Comparison of ENCODE assay signal across 23 cellular contexts in genomic region chr5:110321117-110321516, GRCh38.
DNase-seq lines count a peak whose midpoint lies in the region; ATAC-seq and TF ChIP-seq lines count a peak whose summit lies in the region.
"Had no signal": no experiment of that assay in that cellular context is flagged by ENCODE, and none has a peak within 500 bp of the region (broad histone marks: within the 10 kb centered on the region; RNA-seq: fewer than 3 reads in every experiment).

No MANE protein-coding gene starts in this region.

- peak overlapping the region; percentile 8 for H3K27ac ChIP-seq in smooth muscle cell (ENCODE audit: low read depth)
- H3K27ac ChIP-seq: 22Rv1, C4-2B, coronary artery, epithelial cell of prostate, HL-60, prostate gland, stomach, VCaP had no signal

- POLR2A ChIA-PET in activated CD4-positive, alpha-beta T cell treated with anti-CD3 and anti-CD28 coated beads for 36 hours (lab: Charles Lee): no interaction called here

- no peak overlapping the region for H3K4me2 ChIP-seq in smooth muscle cell

- no peaks in the 10 kb centered on the region for H3K9me3 ChIP-seq in smooth muscle cell (replicated peaks; ENCODE audit: low read depth)
- H3K9me3 ChIP-seq: prostate gland, stomach had no signal

- H4K20me1 ChIP-seq in smooth muscle cell (ENCODE audit: low read depth): no peaks in the 10 kb centered on the region

- H3K27ac Mint-ChIP-seq in activated CD4-positive, alpha-beta T cell treated with anti-CD3 and anti-CD28 coated beads for 36 hours: no peak overlapping the region
- H3K27ac Mint-ChIP-seq: activated T-helper 2 cell treated with anti-CD3 and anti-CD28 coated beads, Interferon-gamma antibody, Interleukin-2, Interleukin-4, amounts not matched to agents 10 μg/mL and 5 μg/mL and 100 μg/mL, durations not matched to agents 14 hours and 24 hours and 36 hours; H9; nephron; T-cell had no signal

- DNase-seq in activated CD4-positive, alpha-beta T cell treated with anti-CD3 and anti-CD28 coated beads for 36 hours: no peak
- DNase-seq in activated CD4-positive, alpha-beta T cell treated with anti-CD3 and anti-CD28 coated beads for 48 hours: no peak
- peak; percentile 71 for DNase-seq in astrocyte of the hippocampus (ENCODE audit: low read depth, low spot score)
- DNase-seq in smooth muscle cell (lab: John Stamatoyannopoulos, UW; ENCODE audit: unreplicated experiment): no peak
- DNase-seq in H4 (ENCODE audit: low spot score): no peak
- DNase-seq: activated CD8-positive, alpha-beta memory T cell treated with anti-CD3 and anti-CD28 coated beads for 24 hours; aorta; H9; NCI-H1105 treated with DMSO at 0.1 percent for 48 hours; stomach; T-cell had no signal

- no peaks in the 10 kb centered on the region for H3K4me1 Mint-ChIP-seq in activated CD4-positive, alpha-beta T cell treated with anti-CD3 and anti-CD28 coated beads for 36 hours
- H3K4me1 Mint-ChIP-seq: H9, T-cell had no signal

- no peaks in the 10 kb centered on the region for H3K27me3 ChIP-seq in smooth muscle cell (ENCODE audit: low read depth)
- H3K27me3 ChIP-seq: stomach had no signal

- ATAC-seq in activated CD4-positive, alpha-beta T cell treated with anti-CD3 and anti-CD28 coated beads for 36 hours: peak; percentile 47
- ATAC-seq in HG03432 (IDR thresholded peaks at IDR 0.05; ENCODE audit: unreplicated experiment) (peak; percentile 85), HG03175 (IDR thresholded peaks at IDR 0.05; ENCODE audit: unreplicated experiment) (no peak), GM18870 (IDR thresholded peaks at IDR 0.05; ENCODE audit: unreplicated experiment) (no peak)
- ATAC-seq: T-cell had no signal

- no peaks in the 10 kb centered on the region for H3K36me3 Mint-ChIP-seq in activated CD4-positive, alpha-beta T cell treated with anti-CD3 and anti-CD28 coated beads for 36 hours (ENCODE audit: low read depth)
- H3K36me3 Mint-ChIP-seq: T-cell had no signal

- no peaks in the 10 kb centered on the region for H3F3A ChIP-seq in smooth muscle cell (ENCODE audit: low read depth)

- intact Hi-C loops in activated CD4-positive, alpha-beta T cell treated with anti-CD3 and anti-CD28 coated beads for 36 hours (cut with DNase I, micrococcal nuclease): loop anchor here in 1 of 2 experiments (10.0 kb wide), 1 partner anchor 1396 kb away; no protein-coding TSS in a partner anchor

- no peak overlapping the region for H3K4me3 Mint-ChIP-seq in activated CD4-positive, alpha-beta T cell treated with anti-CD3 and anti-CD28 coated beads for 36 hours
- H3K4me3 Mint-ChIP-seq: H9, nephron, T-cell had no signal

- 45% methylated on average over 1 of the region's 1 CpG for WGBS in smooth muscle cell (ENCODE audit: low lambda C conversion rate)

- no peaks in the 10 kb centered on the region for H3K4me1 ChIP-seq in smooth muscle cell (ENCODE audit: low read depth)
- H3K4me1 ChIP-seq: prostate gland, stomach had no signal

- no peak for TF ChIP-seq CTCF in smooth muscle cell (IDR thresholded peaks at IDR 0.05; ENCODE audit: borderline replicate concordance, insufficient read depth, poor library complexity, severe bottlenecking)

- H3K36me3 ChIP-seq in smooth muscle cell (ENCODE audit: low read depth): no peaks in the 10 kb centered on the region
- H3K36me3 ChIP-seq: prostate gland, stomach had no signal

- H3K27me3 Mint-ChIP-seq in activated CD4-positive, alpha-beta T cell treated with anti-CD3 and anti-CD28 coated beads for 36 hours: no peaks in the 10 kb centered on the region
- H3K27me3 Mint-ChIP-seq: T-cell had no signal

- no peak overlapping the region for H3K9ac ChIP-seq in smooth muscle cell (ENCODE audit: low read depth)

- no peaks in the 10 kb centered on the region for H3K9me3 Mint-ChIP-seq in activated CD4-positive, alpha-beta T cell treated with anti-CD3 and anti-CD28 coated beads for 36 hours (ENCODE audit: low read depth)
- H3K9me3 Mint-ChIP-seq: activated T-helper 2 cell treated with anti-CD3 and anti-CD28 coated beads, Interferon-gamma antibody, Interleukin-2, Interleukin-4, amounts not matched to agents 10 μg/mL and 5 μg/mL and 100 μg/mL, durations not matched to agents 14 hours and 24 hours and 36 hours had no signal

- CTCF ChIA-PET in activated CD4-positive, alpha-beta T cell treated with anti-CD3 and anti-CD28 coated beads for 36 hours (lab: Charles Lee): no interaction called here

- no peak overlapping the region for H3K4me3 ChIP-seq in smooth muscle cell
- H3K4me3 ChIP-seq: coronary artery, prostate gland, stomach had no signal

- no peaks in the 10 kb centered on the region for H3K79me2 ChIP-seq in smooth muscle cell (ENCODE audit: low read depth)

- no peak overlapping the region for H2AFZ ChIP-seq in smooth muscle cell (ENCODE audit: low read depth)

Comparison
In these comparisons a context has a peak if more than half of its experiments do, and no peak if none do; other contexts are left out.
1. ATAC-seq: peak in activated CD4-positive, alpha-beta T cell treated with anti-CD3 and anti-CD28 coated beads for 36 hours (single experiment) and HG03432 (single experiment); none in HG03175 (single experiment) and GM18870 (single experiment).